In the genomic region with DNA sequence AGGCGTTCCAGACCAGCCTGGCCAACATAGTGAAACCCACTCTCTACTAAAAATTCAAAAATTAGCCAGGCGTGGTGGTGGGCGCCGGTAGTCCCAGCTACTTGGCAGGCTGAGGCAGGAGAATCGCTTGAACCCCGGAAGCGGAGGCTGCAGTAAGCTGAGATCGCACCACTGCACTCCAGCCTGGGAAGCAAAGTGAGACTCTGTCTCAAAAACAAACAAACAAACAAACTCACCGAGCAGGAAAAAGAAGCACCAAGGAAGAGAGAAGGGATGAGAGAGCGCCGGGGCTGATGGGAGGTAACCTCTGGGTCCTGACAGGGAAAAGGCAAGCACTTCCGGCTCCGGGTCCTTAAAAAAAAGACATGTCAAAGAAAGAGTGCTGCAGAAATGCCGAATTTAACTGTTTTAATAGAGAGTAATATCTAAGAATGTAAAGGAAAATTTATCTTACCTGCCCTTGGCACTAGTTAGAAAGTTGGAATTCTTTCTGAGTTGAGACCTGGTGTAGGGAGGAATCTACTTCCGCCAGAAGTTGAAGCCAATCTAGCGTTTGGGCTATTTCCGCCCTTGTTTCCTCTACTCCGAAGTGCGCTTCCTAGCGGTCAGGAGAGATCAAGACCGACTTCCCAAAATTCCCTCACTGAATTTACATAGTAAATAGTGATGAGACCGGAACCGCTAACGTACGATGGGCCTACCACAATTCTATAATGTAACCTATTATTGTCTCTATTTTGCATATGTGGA, we compare ENCODE assay signal across 8 cellular contexts. TPM values are rescaled to one million over a fixed set of nuclear protein-coding genes. Genes with fewer than 3 reads are reported as not detected.
DNase-seq lines count a peak whose midpoint lies in the region; ATAC-seq, FAIRE-seq and TF ChIP-seq lines count a peak whose summit lies in the region.

No MANE protein-coding gene starts in this region.

- CTCF ChIA-PET in A549 (lab: Yijun Ruan, JAX): interaction anchor here (0.6 to 6.6 kb wide), 7 partner anchors 10 to 57 kb away, joined by 3 to 48 read pairs (median 4); no protein-coding TSS in a partner anchor

- TF ChIP-seq EP300 in A549 (IDR thresholded peaks at IDR 0.05): no peak

- no peaks in the 10 kb centered on the region for H3K9me3 ChIP-seq in A549

- peaks cover 34% of the 10 kb centered on the region for H3K4me1 ChIP-seq in A549

- 3% methylated on average over 21 of the region's 25 CpGs for WGBS in A549 (ENCODE audit: missing lambda C conversion rate)

- peak; percentile 90 to 93 for ATAC-seq in A549
- peak; percentile 87 for ATAC-seq in GM18511 (IDR thresholded peaks at IDR 0.05; ENCODE audit: unreplicated experiment)
- ATAC-seq in HG03045 (IDR thresholded peaks at IDR 0.05; ENCODE audit: unreplicated experiment): peak; percentile 81

- H3K4me2 ChIP-seq in A549: peak overlapping the region; percentile 96

- peak overlapping the region; percentile 94 to 97 for H3K27ac ChIP-seq in A549

- FAIRE-seq in A549 (lab: Jason Lieb, UNC) (no peak), TTC549 (lab: Jason Lieb, UNC) (peak; percentile 82)

- POLR2A ChIA-PET in A549 (lab: Yijun Ruan, JAX): interaction anchor here (0.6 to 2.2 kb wide), 10 partner anchors 10 to 1951 kb away, joined by 3 to 17 read pairs (median 4); a partner anchor contains a TSS

- no peak for TF ChIP-seq POLR2A in A549 (IDR thresholded peaks at IDR 0.05; ENCODE audit: low read length)

- peak; percentile 83 to 95 for DNase-seq in A549 (ENCODE audit: low read depth in 1 of 2, low spot score in 1 of 2)
- DNase-seq in NCI-H2081 treated with DMSO at 0.1 percent for 48 hours (lab: John Stamatoyannopoulos, UW): peak; percentile 96
- DNase-seq in brain pericyte (ENCODE audit: low read depth, low spot score): peak; percentile 88
- DNase-seq in skeletal muscle cell (ENCODE audit: low read depth): peak; percentile 85

- peak overlapping the region; percentile 72 for H3K4me3 ChIP-seq in A549
- peak overlapping the region; percentile 88 for H3K4me3 ChIP-seq in iPS-11a (ENCODE audit: low read depth, low read length)
- peak overlapping the region; percentile 78 for H3K4me3 ChIP-seq in skeletal muscle cell (ENCODE audit: low read depth, low read length)

- TF ChIP-seq RAD21 in A549 (conservative IDR thresholded peaks at IDR 0.05 in 1 of 2, IDR thresholded peaks at IDR 0.05 in 1 of 2): peak; percentile 31 to 32; a peak in 2 of 5 replicates

- TF ChIP-seq CTCF in A549 (IDR thresholded peaks at IDR 0.05): peak; percentile 67

TF ChIP-seq in A549, 52 proteins besides CTCF, POLR2A, EP300 and RAD21:
- TF ChIP-seq HOXB13 (CRISPR knock-in tag; IDR thresholded peaks at IDR 0.05; ENCODE audit: low read depth) (no peak), RCOR1 (IDR thresholded peaks at IDR 0.05; ENCODE audit: low read depth, low read length) (no peak), KDM5A (IDR thresholded peaks at IDR 0.05) (peak; percentile 35; the same call in 1 of the 2 replicates), CHD2 (IDR thresholded peaks at IDR 0.05; ENCODE audit: low read length, partially characterized antibody) (no peak), EHF (CRISPR knock-in tag; IDR thresholded peaks at IDR 0.05) (no peak), SMC3 (IDR thresholded peaks at IDR 0.05) (peak; percentile 44; the same call in 1 of the 3 replicates), EHMT2 (IDR thresholded peaks at IDR 0.05; ENCODE audit: low read depth) (no peak)
- TF ChIP-seq, protein P1, sequence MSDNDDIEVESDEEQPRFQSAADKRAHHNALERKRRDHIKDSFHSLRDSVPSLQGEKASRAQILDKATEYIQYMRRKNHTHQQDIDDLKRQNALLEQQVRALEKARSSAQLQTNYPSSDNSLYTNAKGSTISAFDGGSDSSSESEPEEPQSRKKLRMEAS (IDR thresholded peaks at IDR 0.05): peak; percentile 60; the same call in 1 of the 2 replicates

RNA-seq across cellular contexts. Expression of a gene that starts 29.1 kb away (rescaled TPM):
- polyA plus RNA-seq in A549 (2011; rRNA removed): 0.62 and 0.82 TPM in 2 replicates
- 0.53 and 0.56 TPM in 2 replicates for polyA plus RNA-seq in A549 (2012; cell fraction: cytosol; rRNA removed)
- polyA plus RNA-seq in A549 (2012; cell fraction: nucleus; rRNA removed): 2.4 and 2.8 TPM in 2 replicates
- polyA plus RNA-seq in A549 (2017; fragmentation: RNase III; extraction: RNeasy Plus Mini Kit Qiagen cat#74134 plus additional on column Dnase treatment): 0.81 to 1.4 TPM (median 1.1 TPM) in 3 replicates
- polyA minus RNA-seq in A549 (2011; rRNA and poly(A)+ RNA removed): 1.2 and 1.7 TPM in 2 replicates

RNA-seq across cellular contexts. Expression of a gene that starts 40.4 kb away (rescaled TPM):
- 38.2 and 49.7 TPM in 2 replicates for polyA plus RNA-seq in A549 (2011; rRNA removed)
- 12.4 and 13.5 TPM in 2 replicates for polyA plus RNA-seq in A549 (2012; cell fraction: cytosol; rRNA removed)
- 12.8 and 17.9 TPM in 2 replicates for polyA plus RNA-seq in A549 (2012; cell fraction: nucleus; rRNA removed)
- polyA plus RNA-seq in A549 (2017; fragmentation: RNase III; extraction: RNeasy Plus Mini Kit Qiagen cat#74134 plus additional on column Dnase treatment): 26.4 to 32.7 TPM (median 31.4 TPM) in 3 replicates
- 8.2 and 9.5 TPM in 2 replicates for polyA minus RNA-seq in A549 (2011; rRNA and poly(A)+ RNA removed)

RNA-seq across cellular contexts. Expression of a gene that starts 40.7 kb away (rescaled TPM):
- 17.1 and 20.3 TPM in 2 replicates for polyA plus RNA-seq in A549 (2011; rRNA removed)
- polyA plus RNA-seq in A549 (2012; cell fraction: cytosol; rRNA removed): 19.0 and 19.7 TPM in 2 replicates
- 78.1 and 111 TPM in 2 replicates for polyA plus RNA-seq in A549 (2012; cell fraction: nucleus; rRNA removed)
- 15.0 to 16.8 TPM (median 15.1 TPM) in 3 replicates for polyA plus RNA-seq in A549 (2017; fragmentation: RNase III; extraction: RNeasy Plus Mini Kit Qiagen cat#74134 plus additional on column Dnase treatment)
- 38.7 and 44.4 TPM in 2 replicates for polyA minus RNA-seq in A549 (2011; rRNA and poly(A)+ RNA removed)

Comparison
In these comparisons a context has a peak if more than half of its experiments do, and no peak if none do; other contexts are left out.
1. Peak in every context shown above with its lines: DNase-seq, ATAC-seq, H3K4me3 ChIP-seq and H3K27ac ChIP-seq.